Comparison of ENCODE assay signal across 33 cellular contexts in the genomic region with DNA sequence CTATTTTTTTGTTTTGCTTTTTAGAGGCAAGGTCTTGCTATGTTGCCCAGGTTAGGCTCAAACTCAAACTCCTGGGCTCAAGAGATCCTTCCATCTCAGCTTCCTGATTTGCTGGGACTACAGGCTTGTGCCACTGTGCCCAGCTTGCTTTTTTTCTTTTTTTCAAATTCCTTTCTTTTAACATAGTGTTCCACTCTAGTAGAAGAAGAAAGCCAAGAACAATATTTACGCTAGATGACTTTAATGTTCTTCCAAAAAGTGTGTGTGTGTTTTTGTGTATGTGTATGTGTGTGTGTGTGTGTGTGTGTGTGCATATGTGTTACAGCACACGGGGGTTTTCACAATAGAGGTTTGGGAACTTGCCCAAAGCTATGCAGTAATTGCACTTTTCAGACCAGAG. TPM values are rescaled to one million over a fixed set of nuclear protein-coding genes. Genes with fewer than 3 reads are reported as not detected.
"Had no signal": no experiment of that assay in that cellular context is flagged by ENCODE, and none has a peak within 500 bp of the region (broad histone marks: within the 10 kb centered on the region; RNA-seq: fewer than 3 reads in every experiment).

No MANE protein-coding gene starts in this region.

- H3K4me3 ChIP-seq: stomach, suprapubic skin, testis, thoracic aorta, thyroid gland, tibial artery, tibial nerve, transverse colon, upper lobe of left lung, upper lobe of right lung, uterus, vagina had no signal

- H3K9me3 Mint-ChIP-seq: stimulated activated memory B cell treated with anti-CD40 and anti-IgM and Interleukin-4, amounts not matched to agents 10 μg/mL and 1 μg/mL and 100 μg/mL, for 72 hours; stimulated activated naive CD8-positive, alpha-beta T cell treated with anti-CD3 and anti-CD28 coated beads, Interleukin-15, amount 100 ng/mL, for 72 hours; stimulated activated naive CD8-positive, alpha-beta T cell treated with anti-CD3 and anti-CD28 coated beads, Interleukin-15, Interleukin-2, amounts not matched to agents 100 ng/mL and 50 ng/mL, for 24 hours; type B pancreatic cell had no signal

- H3K4me1 Mint-ChIP-seq: stimulated activated effector memory CD8-positive, alpha-beta T cell treated with anti-CD3 and anti-CD28 coated beads, Interleukin-12 subunit alpha, Interleukin-12 subunit beta, amount 100 ng/mL, for 72 hours; stimulated activated memory B cell treated with anti-CD40 and anti-IgM and Interleukin-4, amounts not matched to agents 10 μg/mL and 1 μg/mL and 100 μg/mL, for 72 hours; stimulated activated naive B cell treated with anti-CD40 and anti-IgM and Interleukin-4, amounts not matched to agents 10 μg/mL and 1 μg/mL and 100 μg/mL, for 72 hours; stimulated activated naive CD8-positive, alpha-beta T cell treated with anti-CD3 and anti-CD28 coated beads, Interleukin-15, amount 100 ng/mL, for 72 hours had no signal

- H3K4me3 Mint-ChIP-seq: stimulated activated effector memory CD8-positive, alpha-beta T cell treated with anti-CD3 and anti-CD28 coated beads, Interleukin-12 subunit alpha, Interleukin-12 subunit beta, amount 100 ng/mL, for 72 hours; stimulated activated memory B cell treated with anti-CD40 and anti-IgM and Interleukin-4, amounts not matched to agents 10 μg/mL and 1 μg/mL and 100 μg/mL, for 72 hours; stimulated activated naive B cell treated with anti-CD40 and anti-IgM and Interleukin-4, amounts not matched to agents 10 μg/mL and 1 μg/mL and 100 μg/mL, for 72 hours; stimulated activated naive CD8-positive, alpha-beta T cell treated with anti-CD3 and anti-CD28 coated beads, Interleukin-15, amount 100 ng/mL, for 72 hours; stimulated activated naive CD8-positive, alpha-beta T cell treated with anti-CD3 and anti-CD28 coated beads, Interleukin-15, Interleukin-2, amounts not matched to agents 100 ng/mL and 50 ng/mL, for 24 hours; type B pancreatic cell had no signal

- FAIRE-seq: urothelium cell line had no signal

- H3K9me3 ChIP-seq: stomach, suprapubic skin, testis, thoracic aorta, thyroid gland, tibial artery, tibial nerve, transverse colon, upper lobe of left lung, upper lobe of right lung, uterus, vagina had no signal

- H3K4me1 ChIP-seq: stomach, suprapubic skin, testis, thyroid gland, tibial nerve, transverse colon, upper lobe of left lung, upper lobe of right lung, uterus, vagina had no signal

- H3K36me3 ChIP-seq: stomach, suprapubic skin, thoracic aorta, thyroid gland, tibial artery, tibial nerve, transverse colon, upper lobe of left lung, upper lobe of right lung, uterus, vagina had no signal

- DNase-seq: stimulated activated CD4-positive, alpha-beta T cell treated with anti-CD3 and anti-CD28 coated beads, Interleukin-2, amount 100 ng/mL, for 48 hours; stimulated activated CD4-positive, alpha-beta T cell treated with anti-CD3 and anti-CD28 coated beads, Interleukin-4, amount 100 ng/mL, for 1 hour; stimulated activated CD4-positive, alpha-beta T cell treated with anti-CD3 and anti-CD28 coated beads, Interleukin-4, amount 100 ng/mL, for 24 hours; stimulated activated CD4-positive, alpha-beta T cell treated with anti-CD3 and anti-CD28 coated beads, Interleukin-4, amount 100 ng/mL, for 4 hours; stimulated activated CD8-positive, alpha-beta memory T cell treated with anti-CD3 and anti-CD28 coated beads, Interleukin-4, amount 100 ng/mL, for 48 hours; stimulated activated naive B cell treated with anti-CD40 and anti-IgM and Interleukin-4, amounts not matched to agents 10 μg/mL and 1 μg/mL and 100 μg/mL, for 72 hours; stimulated activated naive CD4-positive, alpha-beta T cell; stimulated activated naive CD4-positive, alpha-beta T cell treated with Interleukin-2 at 50 U/mL for 16 hours; stimulated activated naive CD8-positive, alpha-beta T cell treated with anti-CD3 and anti-CD28 coated beads, Interleukin-15, amount 100 ng/mL, for 72 hours; stimulated activated naive CD8-positive, alpha-beta T cell treated with anti-CD3 and anti-CD28 coated beads, Interleukin-15, Interleukin-2, amounts not matched to agents 100 U/mL and 50 U/mL, for 24 hours; stomach; substantia nigra; testis; thyroid gland; tibial artery; transverse colon; trophoblast cell; upper lobe of left lung; upper lobe of right lung; uterus had no signal

- H3K27ac Mint-ChIP-seq: stimulated activated effector memory CD8-positive, alpha-beta T cell treated with anti-CD3 and anti-CD28 coated beads, Interleukin-12 subunit alpha, Interleukin-12 subunit beta, amount 100 ng/mL, for 72 hours; stimulated activated memory B cell treated with anti-CD40 and anti-IgM and Interleukin-4, amounts not matched to agents 10 μg/mL and 1 μg/mL and 100 μg/mL, for 72 hours; stimulated activated naive B cell treated with anti-CD40 and anti-IgM and Interleukin-4, amounts not matched to agents 10 μg/mL and 1 μg/mL and 100 μg/mL, for 72 hours; stimulated activated naive CD8-positive, alpha-beta T cell treated with anti-CD3 and anti-CD28 coated beads, Interleukin-15, amount 100 ng/mL, for 72 hours; stimulated activated naive CD8-positive, alpha-beta T cell treated with anti-CD3 and anti-CD28 coated beads, Interleukin-15, Interleukin-2, amounts not matched to agents 100 ng/mL and 50 ng/mL, for 24 hours; type B pancreatic cell had no signal

- ATAC-seq: stimulated activated effector memory CD8-positive, alpha-beta T cell treated with anti-CD3 and anti-CD28 coated beads, Interleukin-12 subunit alpha, Interleukin-12 subunit beta, amount 100 ng/mL, for 72 hours; stimulated activated memory B cell treated with anti-CD40 and anti-IgM and Interleukin-4, amounts not matched to agents 10 μg/mL and 1 μg/mL and 100 μg/mL, for 72 hours; stimulated activated naive B cell treated with anti-CD40 and anti-IgM and Interleukin-4, amounts not matched to agents 10 μg/mL and 1 μg/mL and 100 μg/mL, for 72 hours; stimulated activated naive CD8-positive, alpha-beta T cell treated with anti-CD3 and anti-CD28 coated beads, Interleukin-15, amount 100 ng/mL, for 72 hours; stimulated activated naive CD8-positive, alpha-beta T cell treated with anti-CD3 and anti-CD28 coated beads, Interleukin-15, Interleukin-2, amounts not matched to agents 100 U/mL and 50 U/mL, for 24 hours; upper lobe of right lung had no signal

- H3K36me3 Mint-ChIP-seq: stimulated activated effector memory CD8-positive, alpha-beta T cell treated with anti-CD3 and anti-CD28 coated beads, Interleukin-12 subunit alpha, Interleukin-12 subunit beta, amount 100 ng/mL, for 72 hours; stimulated activated memory B cell treated with anti-CD40 and anti-IgM and Interleukin-4, amounts not matched to agents 10 μg/mL and 1 μg/mL and 100 μg/mL, for 72 hours; stimulated activated naive B cell treated with anti-CD40 and anti-IgM and Interleukin-4, amounts not matched to agents 10 μg/mL and 1 μg/mL and 100 μg/mL, for 72 hours; type B pancreatic cell had no signal

- H3K27me3 ChIP-seq: stomach, testis, thyroid gland, tibial nerve, transverse colon, upper lobe of left lung, uterus, vagina had no signal

- H3K27ac ChIP-seq: suprapubic skin, testis, thoracic aorta, thyroid gland, tibial artery, tibial nerve, transverse colon, upper lobe of left lung, upper lobe of right lung, uterus, vagina had no signal

RNA-seq across cellular contexts. Expression of a gene that starts 10.7 kb away (rescaled TPM):
- total RNA-seq: subcutaneous adipose tissue, suprapubic skin, temporal lobe, thoracic aorta, thyroid gland, tibial nerve, transverse colon, upper lobe of left lung, upper lobe of right lung, ureter, urinary bladder, uterus, vagina had no signal
- polyA plus RNA-seq: urinary bladder had no signal

RNA-seq across cellular contexts. Expression of a gene that starts 35.9 kb away (rescaled TPM):
- total RNA-seq: subcutaneous adipose tissue, temporal lobe, upper lobe of right lung, uterus, vagina had no signal

RNA-seq across cellular contexts. Expression of a gene that starts 41.3 kb away (rescaled TPM):
- total RNA-seq: subcutaneous adipose tissue, suprapubic skin, temporal lobe, thoracic aorta, thyroid gland, tibial nerve, transverse colon, upper lobe of left lung, upper lobe of right lung, ureter, urinary bladder, uterus, vagina had no signal
- polyA plus RNA-seq: urinary bladder had no signal
